16 cellular contexts compared by ENCODE assay signal in genomic region chr12:115709410-115710065, GRCh38.
DNase-seq lines count a peak whose midpoint lies in the region; ATAC-seq, FAIRE-seq and TF ChIP-seq lines count a peak whose summit lies in the region.
"Had no signal": no experiment of that assay in that cellular context is flagged by ENCODE, and none has a peak within 500 bp of the region (broad histone marks: within the 10 kb centered on the region; RNA-seq: fewer than 3 reads in every experiment).

No MANE protein-coding gene starts in this region.

- no peaks in the 10 kb centered on the region for H3K36me3 Mint-ChIP-seq in activated CD4-positive, alpha-beta memory T cell treated with anti-CD3 and anti-CD28 coated beads, Interleukin-2, amount 10 ng/mL, durations not matched to agents 7 days and 5 days (ENCODE audit: low read depth)
- H3K36me3 Mint-ChIP-seq: CD8-positive, alpha-beta T cell; stimulated activated effector memory CD8-positive, alpha-beta T cell treated with anti-CD3 and anti-CD28 coated beads, Interleukin-12 subunit alpha, Interleukin-12 subunit beta, amount 100 ng/mL, for 72 hours had no signal

- no peak for FAIRE-seq in frontal cortex (lab: Jason Lieb, UNC)

- peaks cover 7 to 17% of the 10 kb centered on the region in 2 donors for H3K4me1 ChIP-seq in thoracic aorta (ENCODE audit: control insufficient read depth in 1 of 2, low read depth in 2 of 2)

- peak overlapping the region in 1 of 2 donors; percentile 34 for H3K27ac ChIP-seq in thoracic aorta

- CTCF ChIA-PET in activated CD4-positive, alpha-beta memory T cell treated with anti-CD3 and anti-CD28 coated beads, Interleukin-2, amount 10 ng/mL, durations not matched to agents 7 days and 5 days (lab: Charles Lee), result no interaction called here

- peak; percentile 1 for DNase-seq in GM04503 (ENCODE audit: low read depth)
- DNase-seq in NCI-H446 (lab: John Stamatoyannopoulos, UW), result peak; percentile 27 to 52
- peak; percentile 75 for DNase-seq in left ventricle myocardium superior
- peak; percentile 17 for DNase-seq in thoracic aorta (ENCODE audit: low spot score)
- DNase-seq in frontal cortex (ENCODE audit: low spot score in 2 of 2), result no peak
- DNase-seq in cerebellar cortex (ENCODE audit: low spot score), result no peak
- DNase-seq in activated CD4-positive, alpha-beta memory T cell treated with anti-CD3 and anti-CD28 coated beads, Interleukin-2, amount 10 ng/mL, durations not matched to agents 7 days and 5 days, result no peak
- DNase-seq: activated CD4-positive, alpha-beta T cell treated with anti-CD3 and anti-CD28 coated beads for 4 hours; CD8-positive, alpha-beta T cell; effector CD8-positive, alpha-beta T cell; glutamatergic neuron; kidney glomerular epithelial cell; naive B cell; stimulated activated CD4-positive, alpha-beta T cell treated with anti-CD3 and anti-CD28 coated beads, Interleukin-4, amount 100 ng/mL, for 1 hour; T-helper 17 cell had no signal

- H3K9me3 ChIP-seq in thoracic aorta, result no peaks in the 10 kb centered on the region

- peak; percentile 81 for ATAC-seq in left ventricle myocardium superior
- ATAC-seq in thoracic aorta (ENCODE audit: insufficient number of reproducible peaks, low FRiP score, low read depth), result peak; percentile 64
- ATAC-seq: CD8-positive, alpha-beta T cell; stimulated activated effector memory CD8-positive, alpha-beta T cell treated with anti-CD3 and anti-CD28 coated beads, Interleukin-12 subunit alpha, Interleukin-12 subunit beta, amount 100 ng/mL, for 72 hours; T-helper 17 cell had no signal

- no peaks in the 10 kb centered on the region for H3K4me1 Mint-ChIP-seq in activated CD4-positive, alpha-beta memory T cell treated with anti-CD3 and anti-CD28 coated beads, Interleukin-2, amount 10 ng/mL, durations not matched to agents 7 days and 5 days
- H3K4me1 Mint-ChIP-seq: naive B cell; stimulated activated effector memory CD8-positive, alpha-beta T cell treated with anti-CD3 and anti-CD28 coated beads, Interleukin-12 subunit alpha, Interleukin-12 subunit beta, amount 100 ng/mL, for 72 hours; T-helper 17 cell had no signal

- no peak overlapping the region for H3K27ac Mint-ChIP-seq in activated CD4-positive, alpha-beta memory T cell treated with anti-CD3 and anti-CD28 coated beads, Interleukin-2, amount 10 ng/mL, durations not matched to agents 7 days and 5 days
- H3K27ac Mint-ChIP-seq: CD8-positive, alpha-beta T cell; naive B cell; stimulated activated effector memory CD8-positive, alpha-beta T cell treated with anti-CD3 and anti-CD28 coated beads, Interleukin-12 subunit alpha, Interleukin-12 subunit beta, amount 100 ng/mL, for 72 hours; T-helper 17 cell had no signal

- TF ChIP-seq CTCF in thoracic aorta (IDR thresholded peaks at IDR 0.05), result no peak

- POLR2A ChIA-PET in activated CD4-positive, alpha-beta memory T cell treated with anti-CD3 and anti-CD28 coated beads, Interleukin-2, amount 10 ng/mL, durations not matched to agents 7 days and 5 days (lab: Charles Lee), result no interaction called here

- peak overlapping the region; percentile 35 for H3K4me3 ChIP-seq in thoracic aorta

- no peaks in the 10 kb centered on the region for H3K27me3 ChIP-seq in thoracic aorta (replicated peaks; ENCODE audit: insufficient read depth)

- no peak overlapping the region for H3K4me3 Mint-ChIP-seq in activated CD4-positive, alpha-beta memory T cell treated with anti-CD3 and anti-CD28 coated beads, Interleukin-2, amount 10 ng/mL, durations not matched to agents 7 days and 5 days
- H3K4me3 Mint-ChIP-seq: CD8-positive, alpha-beta T cell; naive B cell; stimulated activated effector memory CD8-positive, alpha-beta T cell treated with anti-CD3 and anti-CD28 coated beads, Interleukin-12 subunit alpha, Interleukin-12 subunit beta, amount 100 ng/mL, for 72 hours; T-helper 17 cell had no signal

- H3K36me3 ChIP-seq in thoracic aorta, result no peaks in the 10 kb centered on the region

- no peaks in the 10 kb centered on the region for H3K27me3 Mint-ChIP-seq in activated CD4-positive, alpha-beta memory T cell treated with anti-CD3 and anti-CD28 coated beads, Interleukin-2, amount 10 ng/mL, durations not matched to agents 7 days and 5 days
- H3K27me3 Mint-ChIP-seq: T-helper 17 cell had no signal

- intact Hi-C loops in left ventricle myocardium superior (cut with micrococcal nuclease), result no loop called here

- H3K9me3 Mint-ChIP-seq in activated CD4-positive, alpha-beta memory T cell treated with anti-CD3 and anti-CD28 coated beads, Interleukin-2, amount 10 ng/mL, durations not matched to agents 7 days and 5 days, result peaks cover 4% of the 10 kb centered on the region

Comparison
In these comparisons a context has a peak if more than half of its experiments do, and no peak if none do; other contexts are left out.
1. DNase-seq: peak in GM04503 (single experiment), NCI-H446 (2 of 2), left ventricle myocardium superior (single experiment) and thoracic aorta (single experiment); none in frontal cortex (0 of 2), cerebellar cortex (single experiment) and activated CD4-positive, alpha-beta memory T cell treated with anti-CD3 and anti-CD28 coated beads, Interleukin-2, amount 10 ng/mL, durations not matched to agents 7 days and 5 days (single experiment).